15 cellular contexts compared by ENCODE assay signal in the genomic region with DNA sequence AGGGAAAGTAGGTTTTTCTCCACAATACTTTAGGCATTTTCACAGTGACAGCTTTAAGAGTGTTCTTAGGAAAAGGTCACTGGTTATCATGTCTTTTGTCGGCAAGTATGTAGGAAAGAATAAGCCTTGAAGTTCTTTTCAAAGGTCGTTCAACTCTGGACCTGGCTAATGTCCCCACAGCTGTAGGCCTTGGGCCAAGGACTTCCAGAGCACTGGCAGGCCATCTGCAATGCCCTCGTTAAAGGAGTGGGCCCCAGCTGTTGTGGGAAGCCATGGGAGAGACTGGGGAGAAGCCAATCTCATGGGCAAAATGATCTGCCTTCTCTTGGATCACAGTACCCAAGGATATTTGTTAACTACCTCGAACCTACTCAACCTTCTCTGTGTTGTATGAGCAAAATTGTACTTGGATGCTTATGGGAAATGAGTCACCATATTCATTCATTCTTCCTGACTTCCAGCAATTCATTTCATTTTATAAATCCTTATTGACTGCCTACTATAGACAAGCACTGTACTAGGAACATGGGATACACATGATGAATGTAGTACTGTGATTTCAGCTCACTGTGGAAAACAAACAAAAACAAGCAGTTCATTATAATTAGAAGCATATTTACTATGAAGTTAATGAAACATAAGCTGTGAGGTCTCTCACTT.
"Had no signal": no experiment of that assay in that cellular context is flagged by ENCODE, and none has a peak within 500 bp of the region (broad histone marks: within the 10 kb centered on the region; RNA-seq: fewer than 3 reads in every experiment).

No MANE protein-coding gene starts in this region.

- H3K27ac ChIP-seq: breast epithelium, testis, upper lobe of right lung had no signal

- H3K4me1 ChIP-seq: breast epithelium, testis, upper lobe of right lung had no signal

- DNase-seq: activated CD4-positive, alpha-beta memory T cell treated with anti-CD3 and anti-CD28 coated beads for 36 hours; activated CD4-positive, alpha-beta T cell treated with anti-CD3 and anti-CD28 coated beads for 1 hour; activated gamma-delta T cell; activated naive CD8-positive, alpha-beta T cell treated with anti-CD3 and anti-CD28 coated beads for 36 hours; activated T-cell treated with anti-CD3 and anti-CD28 coated beads, Interleukin-2, amount 50 U/mL, for 48 hours; anterior cingulate cortex; immature natural killer cell; stimulated activated CD4-positive, alpha-beta T cell treated with anti-CD3 and anti-CD28 coated beads, Interleukin-15, amount 100 ng/mL, for 24 hours; stimulated activated CD4-positive, alpha-beta T cell treated with anti-CD3 and anti-CD28 coated beads, Interleukin-4, amount 100 ng/mL, for 24 hours; stimulated activated naive CD8-positive, alpha-beta T cell treated with anti-CD3 and anti-CD28 coated beads, Interleukin-15, amount 100 ng/mL, for 72 hours; T-helper 9 cell; testis; upper lobe of right lung had no signal

- H3K9me3 ChIP-seq: breast epithelium, testis, upper lobe of right lung had no signal

- H3K36me3 ChIP-seq: breast epithelium, upper lobe of right lung had no signal

- H3K27me3 ChIP-seq: breast epithelium, testis, upper lobe of right lung had no signal

- H3K4me3 ChIP-seq: breast epithelium, testis, upper lobe of right lung had no signal

- ATAC-seq: left lobe of liver; stimulated activated naive CD8-positive, alpha-beta T cell treated with anti-CD3 and anti-CD28 coated beads, Interleukin-15, amount 100 ng/mL, for 72 hours; upper lobe of right lung had no signal
